25 cellular contexts compared by ENCODE assay signal in genomic region chr1:169858467-169858866, GRCh38. TPM values are rescaled to one million over a fixed set of nuclear protein-coding genes. Genes with fewer than 3 reads are reported as not detected.
DNase-seq lines count a peak whose midpoint lies in the region; TF ChIP-seq lines count a peak whose summit lies in the region.
"Had no signal": no experiment of that assay in that cellular context is flagged by ENCODE, and none has a peak within 500 bp of the region (broad histone marks: within the 10 kb centered on the region; RNA-seq: fewer than 3 reads in every experiment).

No MANE protein-coding gene starts in this region.

- H3K4me2 ChIP-seq in mesendoderm (ENCODE audit: low read length): no peak overlapping the region

- H3K9ac ChIP-seq in mesendoderm (ENCODE audit: low read length): no peak overlapping the region

- H3K27ac Mint-ChIP-seq in CD14-positive monocyte (no peak overlapping the region), immature natural killer cell (no peak overlapping the region)
- H3K27ac Mint-ChIP-seq in activated CD4-positive, alpha-beta T cell treated with anti-CD3 and anti-CD28 coated beads, Interleukin-2, amount 10 ng/mL, durations not matched to agents 7 days and 5 days: no peak overlapping the region
- H3K27ac Mint-ChIP-seq: activated CD4-positive, alpha-beta memory T cell treated with anti-CD3 and anti-CD28 coated beads for 36 hours; mesothelial cell of epicardium; nephron progenitor cell; stimulated activated naive CD8-positive, alpha-beta T cell treated with anti-CD3 and anti-CD28 coated beads, Interleukin-15, amount 100 ng/mL, for 72 hours; T-cell; WTC11 had no signal

- H3K4ac ChIP-seq in mesendoderm (ENCODE audit: low read depth, low read length): no peak overlapping the region

- no peaks in the 10 kb centered on the region for H3K79me1 ChIP-seq in mesendoderm (ENCODE audit: low read length)

- no peak overlapping the region for H3K4me3 Mint-ChIP-seq in CD14-positive monocyte
- H3K4me3 Mint-ChIP-seq in immature natural killer cell: no peak overlapping the region
- no peak overlapping the region for H3K4me3 Mint-ChIP-seq in activated CD4-positive, alpha-beta T cell treated with anti-CD3 and anti-CD28 coated beads, Interleukin-2, amount 10 ng/mL, durations not matched to agents 7 days and 5 days
- H3K4me3 Mint-ChIP-seq: activated CD4-positive, alpha-beta memory T cell treated with anti-CD3 and anti-CD28 coated beads for 36 hours; mesothelial cell of epicardium; nephron progenitor cell; stimulated activated naive CD8-positive, alpha-beta T cell treated with anti-CD3 and anti-CD28 coated beads, Interleukin-15, amount 100 ng/mL, for 72 hours; T-cell; WTC11 had no signal

- H3K23ac ChIP-seq in mesendoderm (ENCODE audit: low read length): no peak overlapping the region

- no peaks in the 10 kb centered on the region for H3K9me3 ChIP-seq in HEK293 (ENCODE audit: control insufficient read depth, insufficient read depth, low read depth, low read length)
- H3K9me3 ChIP-seq: esophagus squamous epithelium, upper lobe of right lung had no signal

- H3K4me1 ChIP-seq in HEK293 (ENCODE audit: control insufficient read depth, insufficient read depth, low read length) (no peaks in the 10 kb centered on the region), mesendoderm (ENCODE audit: control insufficient read depth, low read depth, low read length) (no peaks in the 10 kb centered on the region)
- H3K4me1 ChIP-seq: esophagus squamous epithelium, upper lobe of right lung had no signal

- H2BK15ac ChIP-seq in mesendoderm (replicated peaks; ENCODE audit: low read depth): no peak overlapping the region

- H3K27me3 ChIP-seq in mesendoderm (ENCODE audit: insufficient read depth, low read length, poor library complexity): peaks cover 2% of the 10 kb centered on the region
- H3K27me3 ChIP-seq: esophagus squamous epithelium, upper lobe of right lung had no signal

- no peaks in the 10 kb centered on the region for H3K9me3 Mint-ChIP-seq in CD14-positive monocyte
- H3K9me3 Mint-ChIP-seq in immature natural killer cell: no peaks in the 10 kb centered on the region
- H3K9me3 Mint-ChIP-seq in activated CD4-positive, alpha-beta T cell treated with anti-CD3 and anti-CD28 coated beads, Interleukin-2, amount 10 ng/mL, durations not matched to agents 7 days and 5 days: no peaks in the 10 kb centered on the region
- H3K9me3 Mint-ChIP-seq: activated CD4-positive, alpha-beta memory T cell treated with anti-CD3 and anti-CD28 coated beads for 36 hours; mesothelial cell of epicardium; nephron progenitor cell; stimulated activated naive CD8-positive, alpha-beta T cell treated with anti-CD3 and anti-CD28 coated beads, Interleukin-15, amount 100 ng/mL, for 72 hours; T-cell; WTC11 had no signal

- peak; percentile 20 for DNase-seq in RKO (ENCODE audit: low spot score)
- DNase-seq in dedifferentiated amniotic fluid mesenchymal stem cell (ENCODE audit: extremely low spot score): peak; percentile 22
- peak; percentile 66 for DNase-seq in mesendoderm
- no peak for DNase-seq in OCI-M1 (lab: John Stamatoyannopoulos, UW)
- no peak for DNase-seq in CD14-positive monocyte (ENCODE audit: low spot score)
- DNase-seq in immature natural killer cell: no peak
- DNase-seq in activated CD4-positive, alpha-beta T cell treated with anti-CD3 and anti-CD28 coated beads, Interleukin-2, amount 10 ng/mL, durations not matched to agents 7 days and 5 days: no peak
- DNase-seq: activated CD4-positive, alpha-beta memory T cell treated with anti-CD3 and anti-CD28 coated beads for 36 hours; activated naive CD4-positive, alpha-beta T cell; activated T-cell treated with anti-CD3 and anti-CD28 coated beads, Interleukin-2, amount 50 U/mL, for 1 hour; effector CD4-positive, alpha-beta T cell; esophagus squamous epithelium; hypothalamus; MV-4-11; NCI-H187 treated with DMSO at 0.1 percent for 48 hours; NCI-H446; nephron progenitor cell; posterior cingulate gyrus; stimulated activated CD4-positive, alpha-beta T cell treated with anti-CD3 and anti-CD28 coated beads, Interleukin-2, amount 100 ng/mL, for 48 hours; stimulated activated naive CD8-positive, alpha-beta T cell treated with anti-CD3 and anti-CD28 coated beads, Interleukin-15, amount 100 ng/mL, for 72 hours; T-cell; upper lobe of right lung had no signal

- no peak overlapping the region for H3K56ac ChIP-seq in mesendoderm (ENCODE audit: low read length)

- no peak overlapping the region for H2BK5ac ChIP-seq in mesendoderm (ENCODE audit: low read length)

- WGBS in mesendoderm (ENCODE audit: extremely low coverage, insufficient coverage, low lambda C conversion rate): no CpG with 5 or more reads among the region's 3 CpGs

- peaks cover 28 to 93% of the 10 kb centered on the region in 2 experiments for H3K36me3 ChIP-seq in HEK293 (ENCODE audit: control insufficient read depth in 2 of 2, insufficient read depth in 1 of 2, low read length in 2 of 2)
- peaks cover 3% of the 10 kb centered on the region for H3K36me3 ChIP-seq in mesendoderm (ENCODE audit: control insufficient read depth, insufficient read depth, low read length)

- H3K27ac ChIP-seq in HEK293 (ENCODE audit: extremely low read depth, low read depth, low read length) (no peak overlapping the region), mesendoderm (ENCODE audit: low read depth, low read length) (no peak overlapping the region)
- H3K27ac ChIP-seq: esophagus squamous epithelium, upper lobe of right lung had no signal

- no peak overlapping the region for H2AK5ac ChIP-seq in mesendoderm (ENCODE audit: low read length)

- TF ChIP-seq CTCF in HEK293 (tag by site-specific recombination; IDR thresholded peaks at IDR 0.05) (no peak), CD14-positive monocyte (IDR thresholded peaks at IDR 0.05) (no peak)

- H4K5ac ChIP-seq in mesendoderm (ENCODE audit: low read length): no peak overlapping the region

- POLR2A ChIA-PET in HEK293 (lab: Yijun Ruan, JAX): no interaction called here
- POLR2A ChIA-PET in activated CD4-positive, alpha-beta T cell treated with anti-CD3 and anti-CD28 coated beads, Interleukin-2, amount 10 ng/mL, durations not matched to agents 7 days and 5 days (lab: Charles Lee): no interaction called here

- H3K4me3 ChIP-seq in HEK293 (ENCODE audit: low read depth, low read length): no peak overlapping the region
- H3K4me3 ChIP-seq in mesendoderm (ENCODE audit: low read length): no peak overlapping the region
- H3K4me3 ChIP-seq: esophagus squamous epithelium, upper lobe of right lung had no signal

- H3K27me3 Mint-ChIP-seq in CD14-positive monocyte (ENCODE audit: low read depth in 3 of 3) (no peaks in the 10 kb centered on the region), immature natural killer cell (ENCODE audit: low read depth in 3 of 3) (no peaks in the 10 kb centered on the region)
- no peaks in the 10 kb centered on the region for H3K27me3 Mint-ChIP-seq in activated CD4-positive, alpha-beta T cell treated with anti-CD3 and anti-CD28 coated beads, Interleukin-2, amount 10 ng/mL, durations not matched to agents 7 days and 5 days
- H3K27me3 Mint-ChIP-seq: activated CD4-positive, alpha-beta memory T cell treated with anti-CD3 and anti-CD28 coated beads for 36 hours; stimulated activated naive CD8-positive, alpha-beta T cell treated with anti-CD3 and anti-CD28 coated beads, Interleukin-15, amount 100 ng/mL, for 72 hours; T-cell had no signal

- no peak overlapping the region for H3K18ac ChIP-seq in mesendoderm (ENCODE audit: low read length)

- H3K4me1 Mint-ChIP-seq in CD14-positive monocyte (peaks cover 14% of the 10 kb centered on the region), immature natural killer cell (peaks cover 0 to 30% of the 10 kb centered on the region in 2 donors)
- peaks cover 4% of the 10 kb centered on the region for H3K4me1 Mint-ChIP-seq in activated CD4-positive, alpha-beta T cell treated with anti-CD3 and anti-CD28 coated beads, Interleukin-2, amount 10 ng/mL, durations not matched to agents 7 days and 5 days
- H3K4me1 Mint-ChIP-seq: mesothelial cell of epicardium; nephron progenitor cell; stimulated activated naive CD8-positive, alpha-beta T cell treated with anti-CD3 and anti-CD28 coated beads, Interleukin-15, amount 100 ng/mL, for 72 hours; WTC11 had no signal

- H4K8ac ChIP-seq in mesendoderm (ENCODE audit: low read depth, low read length): no peak overlapping the region

- H3K79me2 ChIP-seq in mesendoderm (ENCODE audit: control insufficient read depth, insufficient read depth, low read length): no peaks in the 10 kb centered on the region

- intact Hi-C loops in CD14-positive monocyte (cut with micrococcal nuclease): no loop called here

- no peak overlapping the region for H2BK120ac ChIP-seq in mesendoderm (ENCODE audit: low read depth, low read length)

- H3K36me3 Mint-ChIP-seq in CD14-positive monocyte: peaks cover 76 to 83% of the 10 kb centered on the region in 2 donors
- peaks cover 6 to 55% (median 30%) of the 10 kb centered on the region in 3 donors for H3K36me3 Mint-ChIP-seq in immature natural killer cell
- H3K36me3 Mint-ChIP-seq in activated CD4-positive, alpha-beta T cell treated with anti-CD3 and anti-CD28 coated beads, Interleukin-2, amount 10 ng/mL, durations not matched to agents 7 days and 5 days (ENCODE audit: low read depth): peaks cover 54% of the 10 kb centered on the region

- CTCF ChIA-PET in HEK293 (lab: Yijun Ruan, JAX): no interaction called here
- CTCF ChIA-PET in activated CD4-positive, alpha-beta T cell treated with anti-CD3 and anti-CD28 coated beads, Interleukin-2, amount 10 ng/mL, durations not matched to agents 7 days and 5 days (lab: Charles Lee): no interaction called here

TF ChIP-seq in HEK293, 187 proteins besides CTCF, POLR2A, EP300 and RAD21 (continues in another document):
- TF ChIP-seq ZNF184 (tag by site-specific recombination; IDR thresholded peaks at IDR 0.05) (peak; percentile 34; the same call in 1 of the 2 replicates), PBX3 (CRISPR knock-in tag; IDR thresholded peaks at IDR 0.05) (no peak), ZNF621 (tag by site-specific recombination; IDR thresholded peaks at IDR 0.05) (no peak)

RNA-seq across cellular contexts. Expression of gene SCYL3, which starts 35.2 kb away (rescaled TPM):
- 2.8 TPM for polyA plus RNA-seq in mesendoderm (2013, experiment 1 of 2)
- polyA plus RNA-seq in mesendoderm (2013, experiment 2 of 2): 2.8 TPM
- polyA plus RNA-seq in CD14-positive monocyte (1 to 10 TPM; 2.3 to 3.6 TPM), immature natural killer cell (10 to 100 TPM in 1 of 3 donors, 1 to 10 TPM in 2; 6.1 to 13.1 (median 6.8) TPM)
- 10 to 100 TPM; 16.8 to 17.1 TPM for total RNA-seq in activated CD4-positive, alpha-beta T cell treated with anti-CD3 and anti-CD28 coated beads, Interleukin-2, amount 10 ng/mL, durations not matched to agents 7 days and 5 days

Comparison
In these comparisons a context has a peak if more than half of its experiments do, and no peak if none do; other contexts are left out.
1. DNase-seq: peak in RKO (single experiment), dedifferentiated amniotic fluid mesenchymal stem cell (single experiment) and mesendoderm (single experiment); none in OCI-M1 (single experiment), CD14-positive monocyte (single experiment), immature natural killer cell (0 of 3) and activated CD4-positive, alpha-beta T cell treated with anti-CD3 and anti-CD28 coated beads, Interleukin-2, amount 10 ng/mL, durations not matched to agents 7 days and 5 days (single experiment).